20 cellular contexts compared by ENCODE assay signal in the genomic region with DNA sequence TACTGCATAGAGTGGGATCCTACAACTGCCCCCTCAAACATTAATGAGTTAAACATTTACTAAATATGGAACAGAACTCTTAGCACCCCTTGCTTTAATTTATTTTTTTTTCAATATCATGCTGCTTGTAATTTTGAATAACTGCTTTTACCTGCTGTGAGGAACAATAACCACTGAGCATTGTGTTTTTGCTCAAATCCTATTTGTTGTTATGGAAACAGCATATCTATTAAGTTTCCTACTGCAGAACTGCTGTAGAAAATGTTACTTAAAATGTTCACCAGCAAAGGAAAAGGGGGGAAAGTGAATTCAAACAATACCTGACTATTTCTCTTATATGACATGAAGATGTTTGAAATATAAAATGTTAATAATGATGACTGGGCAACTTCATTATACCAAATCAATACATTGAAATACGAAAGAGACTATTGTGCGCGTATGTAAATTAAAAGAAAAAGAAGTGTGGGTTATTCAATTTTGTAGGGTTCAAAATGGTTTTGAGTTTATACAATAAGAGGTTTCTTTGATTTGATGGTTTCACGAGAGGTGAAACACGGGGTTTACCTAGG.
"Had no signal": no experiment of that assay in that cellular context is flagged by ENCODE, and none has a peak within 500 bp of the region (broad histone marks: within the 10 kb centered on the region; RNA-seq: fewer than 3 reads in every experiment).

No MANE protein-coding gene starts in this region.

- H3K4me1 Mint-ChIP-seq: activated B cell treated with CpG ODN at 0.5 μM for 24 hours; activated CD4-positive, alpha-beta T cell treated with anti-CD3 and anti-CD28 coated beads for 36 hours; activated naive CD8-positive, alpha-beta T cell treated with anti-CD3 and anti-CD28 coated beads for 36 hours; central memory CD8-positive, alpha-beta T cell; naive thymus-derived CD4-positive, alpha-beta T cell had no signal

- H3K27me3 ChIP-seq: breast epithelium, sigmoid colon had no signal

- H3K27me3 Mint-ChIP-seq: activated B cell treated with CpG ODN at 0.5 μM for 24 hours; activated CD4-positive, alpha-beta T cell treated with anti-CD3 and anti-CD28 coated beads for 36 hours; activated naive CD8-positive, alpha-beta T cell treated with anti-CD3 and anti-CD28 coated beads for 36 hours; central memory CD8-positive, alpha-beta T cell; naive thymus-derived CD4-positive, alpha-beta T cell had no signal

- H3K36me3 ChIP-seq: breast epithelium, left ventricle myocardium inferior, sigmoid colon had no signal

- ATAC-seq: activated CD4-positive, alpha-beta T cell treated with anti-CD3 and anti-CD28 coated beads for 36 hours; activated T-cell treated with anti-CD3 and anti-CD28 coated beads, Interleukin-2, amount 50 U/mL, for 4 hours; esophagus mucosa; naive thymus-derived CD4-positive, alpha-beta T cell had no signal

- H3K27ac Mint-ChIP-seq: activated B cell treated with CpG ODN at 0.5 μM for 24 hours; activated CD4-positive, alpha-beta T cell treated with anti-CD3 and anti-CD28 coated beads for 36 hours; activated naive CD8-positive, alpha-beta T cell treated with anti-CD3 and anti-CD28 coated beads for 36 hours; naive thymus-derived CD4-positive, alpha-beta T cell had no signal

- H3K36me3 Mint-ChIP-seq: activated naive CD8-positive, alpha-beta T cell treated with anti-CD3 and anti-CD28 coated beads for 36 hours; naive thymus-derived CD4-positive, alpha-beta T cell had no signal

- DNase-seq: activated B cell treated with CpG ODN at 0.5 μM for 24 hours; activated CD4-positive, alpha-beta T cell treated with anti-CD3 and anti-CD28 coated beads for 36 hours; activated CD4-positive, alpha-beta T cell treated with anti-CD3 and anti-CD28 coated beads, Interleukin-2, amount 50 U/mL, for 4 hours; activated CD8-positive, alpha-beta memory T cell treated with anti-CD3 and anti-CD28 coated beads, Interleukin-2, amount 50 U/mL, for 48 hours; activated naive CD4-positive, alpha-beta T cell treated with Interleukin-2 at 50 U/mL for 16 hours; activated naive CD8-positive, alpha-beta T cell treated with anti-CD3 and anti-CD28 coated beads for 36 hours; activated T-cell treated with anti-CD3 and anti-CD28 coated beads, Interleukin-2, amount 50 U/mL, for 4 hours; effector memory CD4-positive, alpha-beta T cell; foreskin melanocyte; left ventricle myocardium inferior; naive thymus-derived CD4-positive, alpha-beta T cell; sigmoid colon; stimulated activated CD4-positive, alpha-beta T cell treated with anti-CD3 and anti-CD28 coated beads, Interleukin-4, amount 100 ng/mL, for 1 hour; stimulated activated naive CD4-positive, alpha-beta T cell treated with Interleukin-2 at 50 U/mL for 16 hours had no signal

- H3K9me3 ChIP-seq: breast epithelium had no signal

- H3K4me1 ChIP-seq: breast epithelium, left ventricle myocardium inferior, sigmoid colon had no signal

- H3K27ac ChIP-seq: breast epithelium, left ventricle myocardium inferior, sigmoid colon had no signal

- H3K9me3 Mint-ChIP-seq: activated naive CD8-positive, alpha-beta T cell treated with anti-CD3 and anti-CD28 coated beads for 36 hours; central memory CD8-positive, alpha-beta T cell had no signal

- FAIRE-seq: astrocyte, colon, endothelial cell of umbilical vein had no signal

- H3K4me3 ChIP-seq: breast epithelium, left ventricle myocardium inferior, sigmoid colon had no signal

- H3K4me3 Mint-ChIP-seq: activated B cell treated with CpG ODN at 0.5 μM for 24 hours; activated CD4-positive, alpha-beta T cell treated with anti-CD3 and anti-CD28 coated beads for 36 hours; activated naive CD8-positive, alpha-beta T cell treated with anti-CD3 and anti-CD28 coated beads for 36 hours; activated T-cell treated with anti-CD3 and anti-CD28 coated beads, Interleukin-2, amount 50 U/mL, for 4 hours; central memory CD8-positive, alpha-beta T cell; naive thymus-derived CD4-positive, alpha-beta T cell had no signal
